Comparison of ENCODE assay signal across 31 cellular contexts in the genomic region with DNA sequence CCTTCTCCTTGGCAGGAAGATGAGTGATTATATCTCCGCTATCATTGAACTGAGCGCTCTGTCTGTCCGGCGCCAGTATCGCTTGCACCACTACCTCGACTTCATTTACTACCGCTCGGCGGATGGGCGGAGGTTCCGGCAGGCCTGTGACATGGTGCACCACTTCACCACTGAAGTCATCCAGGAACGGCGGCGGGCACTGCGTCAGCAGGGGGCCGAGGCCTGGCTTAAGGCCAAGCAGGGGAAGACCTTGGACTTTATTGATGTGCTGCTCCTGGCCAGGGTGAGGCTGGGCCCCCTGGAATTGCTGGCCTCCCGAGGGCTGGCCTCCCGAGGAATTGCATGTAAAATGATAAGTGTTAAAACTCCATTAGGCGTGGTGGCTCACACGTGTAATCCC. TPM values are rescaled to one million over a fixed set of nuclear protein-coding genes. Genes with fewer than 3 reads are reported as not detected.
"Had no signal": no experiment of that assay in that cellular context is flagged by ENCODE, and none has a peak within 500 bp of the region (broad histone marks: within the 10 kb centered on the region; RNA-seq: fewer than 3 reads in every experiment).

No MANE protein-coding gene starts in this region.

- ATAC-seq: activated CD8-positive, alpha-beta T cell treated with anti-CD3 and anti-CD28 coated beads for 36 hours; activated T-cell treated with anti-CD3 and anti-CD28 coated beads, Interleukin-2, amount 50 U/mL, for 72 hours; PC-3 had no signal

- H3K4me3 ChIP-seq: ascending aorta, cardiac muscle cell, Peyer's patch, SJSA1 had no signal

- H3K4me1 ChIP-seq: ascending aorta, Peyer's patch, SJSA1 had no signal

- H3K27me3 ChIP-seq: ascending aorta, cardiac muscle cell, Peyer's patch, SJSA1 had no signal

- H3K36me3 ChIP-seq: ascending aorta, cardiac muscle cell, Peyer's patch, SJSA1 had no signal

- H3K9me3 ChIP-seq: ascending aorta, Peyer's patch, SJSA1, SK-N-SH had no signal

- DNase-seq: activated CD4-positive, alpha-beta T cell treated with anti-CD3 and anti-CD28 coated beads, Interleukin-2, amount 10 ng/mL, durations not matched to agents 24 days and 14 days; activated CD4-positive, alpha-beta T cell treated with anti-CD3 and anti-CD28 coated beads, Interleukin-2, amount 50 U/mL, for 4 hours; activated CD8-positive, alpha-beta T cell treated with anti-CD3 and anti-CD28 coated beads for 36 hours; activated gamma-delta T cell; activated naive CD4-positive, alpha-beta T cell treated with Interleukin-2 at 50 U/mL for 16 hours; activated naive CD8-positive, alpha-beta T cell treated with anti-CD3 and anti-CD28 coated beads, Interleukin-2, amount 10 ng/mL, durations not matched to agents 7 days and 5 days; activated T-cell treated with anti-CD3 and anti-CD28 coated beads, Interleukin-2, amount 50 U/mL, for 1 hour; activated T-cell treated with anti-CD3 and anti-CD28 coated beads, Interleukin-2, amount 50 U/mL, for 72 hours; amygdala; MM.1S; NCI-H1092 treated with DMSO at 0.1 percent for 48 hours; NCI-H1417; NCI-H146; NCI-H187; NCI-H2029 treated with DMSO at 0.1 percent for 48 hours; NCI-H2107; NCI-H2171; NCI-H510A; NCI-H526; NCI-H748 treated with DMSO at 0.1 percent for 48 hours; NK-92 treated with Interleukin-12 subunit alpha and Interleukin-12 subunit beta, amount 100 ng/mL, for 24 hours; PC-3; Peyer's patch; RPMI8226; SHP77 treated with DMSO at 0.1 percent for 48 hours; SK-N-SH had no signal

RNA-seq across cellular contexts. Expression of a gene that starts 32.1 kb away (rescaled TPM):
- total RNA-seq: ascending aorta, cardiac muscle cell, chondrocyte, LHCN-M2, Peyer's patch, SJSA1 had no signal
- polyA plus RNA-seq: cardiac muscle cell, SK-N-SH had no signal
